ENCODE assay signal across 8 cellular contexts in the genomic region with DNA sequence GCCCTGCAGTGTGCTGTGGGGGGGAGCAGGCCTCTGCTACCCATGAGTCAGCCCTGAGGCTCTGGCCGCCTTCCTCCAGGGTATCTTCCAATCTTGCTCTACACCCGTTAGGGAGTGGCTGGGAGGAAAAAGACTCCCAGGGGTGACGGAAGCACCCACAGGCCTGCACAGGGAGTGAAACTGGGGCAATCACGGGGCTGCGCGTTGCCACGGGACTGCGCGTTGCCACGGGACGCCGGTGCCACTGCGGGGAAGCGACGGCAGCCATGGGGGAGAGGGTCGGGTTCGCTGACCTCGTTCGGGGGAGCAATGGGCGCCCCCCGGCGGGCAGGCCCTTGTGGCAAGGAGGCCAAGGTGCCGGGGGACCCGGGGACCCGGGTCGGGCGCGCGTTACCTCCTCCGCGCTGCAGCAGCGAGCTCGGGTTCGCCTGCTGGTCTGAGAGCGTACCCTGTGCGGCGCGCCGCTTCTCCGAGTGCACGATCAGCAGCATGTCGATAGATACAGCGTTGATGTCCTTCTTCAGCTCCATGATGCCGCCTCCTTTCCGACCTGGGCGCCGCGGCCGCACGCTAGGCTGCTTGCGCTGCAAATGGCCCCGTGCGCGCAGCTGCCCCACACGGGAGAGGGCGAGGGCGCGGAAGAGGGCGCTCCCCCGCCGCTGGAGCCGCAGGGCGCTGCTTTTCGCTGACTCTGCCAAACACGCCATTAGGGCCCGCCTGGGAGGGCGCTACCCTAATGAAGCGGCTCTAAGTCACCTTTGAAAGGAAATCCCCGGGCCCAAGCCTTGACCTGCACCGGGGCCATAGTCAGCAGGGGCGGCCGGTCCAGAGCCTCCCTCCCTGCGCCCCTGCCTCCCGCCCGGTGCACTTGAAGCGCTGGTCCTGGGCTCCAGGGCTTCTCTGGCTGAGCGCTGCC. TPM values are rescaled to one million over a fixed set of nuclear protein-coding genes. Genes with fewer than 3 reads are reported as not detected.
DNase-seq lines count a peak whose midpoint lies in the region; ATAC-seq and TF ChIP-seq lines count a peak whose summit lies in the region.

A gene with protein sequence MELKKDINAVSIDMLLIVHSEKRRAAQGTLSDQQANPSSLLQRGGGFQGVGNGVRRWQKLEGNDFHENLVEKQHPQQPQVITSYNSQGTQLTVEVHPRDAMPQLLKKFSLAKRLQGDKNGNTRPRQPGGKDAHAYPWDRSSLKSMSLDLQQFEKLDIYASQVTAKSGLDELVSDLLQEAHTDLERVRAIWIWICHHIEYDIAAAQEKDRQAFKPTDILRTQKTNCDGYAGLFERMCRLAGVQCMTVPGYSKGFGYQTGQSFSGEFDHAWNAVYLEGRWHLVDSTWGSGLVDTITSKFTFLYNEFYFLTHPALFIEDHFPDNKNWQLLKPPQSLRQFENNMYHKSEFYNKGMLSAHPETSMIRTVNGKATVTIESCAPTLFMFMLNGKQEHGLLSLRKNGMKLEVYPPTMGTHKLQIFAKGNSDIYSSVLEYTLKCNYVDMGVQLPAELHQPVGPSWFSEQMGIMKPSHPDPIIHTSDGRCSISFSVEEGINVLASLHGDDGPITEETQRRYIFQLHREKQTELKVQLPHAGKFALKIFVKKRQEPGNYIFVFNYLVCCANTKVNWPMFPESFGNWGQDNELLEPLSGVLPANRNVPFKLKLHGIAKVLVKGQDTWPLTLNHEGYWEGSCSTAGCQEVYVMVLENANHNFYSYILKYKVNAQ (minus strand): TSS at position 592 of the 916 bp plus-strand sequence. CDS start 62 bp downstream, at position 530.

- H3F3A ChIP-seq in SK-N-SH (replicated peaks; ENCODE audit: insufficient read depth), result peaks cover 3% of the 10 kb centered on the region

- 32% methylated on average over 11 of the region's 77 CpGs for WGBS in SK-N-SH (ENCODE audit: low lambda C conversion rate)

- H3K4me1 ChIP-seq in SK-N-SH (ENCODE audit: control insufficient read depth in 1 of 2, insufficient read depth in 2 of 2, low read depth in 1 of 2, low read length in 1 of 2) (peaks cover 5 to 12% of the 10 kb centered on the region in 2 experiments; a peak in 1 of 4 replicates), muscle layer of colon (ENCODE audit: insufficient read depth, low read length) (peaks cover 6% of the 10 kb centered on the region)

- ATAC-seq in HG02852 (IDR thresholded peaks at IDR 0.05; ENCODE audit: unreplicated experiment), result no peak

- TF ChIP-seq EP300 in SK-N-SH (IDR thresholded peaks at IDR 0.05; ENCODE audit: borderline replicate concordance in 1 of 2, low read depth in 1 of 2, low read length in 1 of 2), result no peak

- H4K20me1 ChIP-seq in SK-N-SH (ENCODE audit: insufficient read depth), result no peaks in the 10 kb centered on the region

- TF ChIP-seq RAD21 in SK-N-SH (IDR thresholded peaks at IDR 0.05; ENCODE audit: low read length), result peak; percentile 44

- peak within 1 kb of the TSS; percentile 77 for H3K4me2 ChIP-seq in SK-N-SH

- peaks cover 0 to 7% of the 10 kb centered on the region in 2 experiments for H3K36me3 ChIP-seq in SK-N-SH (replicated peaks in 1 of 2; ENCODE audit: control insufficient read depth in 1 of 2, insufficient read depth in 2 of 2, low read length in 1 of 2)
- no peaks in the 10 kb centered on the region for H3K36me3 ChIP-seq in muscle layer of colon (ENCODE audit: insufficient read depth, low read length)

- CTCF ChIA-PET in SK-N-SH (lab: Yijun Ruan, JAX), result interaction anchor here (0.7 to 2.8 kb wide), 7 partner anchors 8 to 853 kb away, joined by 3 to 12 read pairs (median 3); partner anchors contain the start of gene EPHB1

- peak within 1 kb of the TSS; percentile 55 to 58 for H3K4me3 ChIP-seq in SK-N-SH (ENCODE audit: low read depth in 2 of 2, low read length in 1 of 2)
- H3K4me3 ChIP-seq in muscle layer of colon (ENCODE audit: low read depth in 1 of 2, low read length in 2 of 2), result peak within 1 kb of the TSS; percentile 39 to 62

- H3K27ac ChIP-seq in SK-N-SH (ENCODE audit: low read depth in 2 of 2, low read length in 1 of 2) (peak within 1 kb of the TSS in 1 of 2 experiments; percentile 40; a peak in 2 of 4 replicates), muscle layer of colon (ENCODE audit: low read depth, low read length) (peak within 1 kb of the TSS; percentile 74)

- H3K79me2 ChIP-seq in SK-N-SH (ENCODE audit: insufficient read depth), result peaks cover 6% of the 10 kb centered on the region; the same call in 1 of the 2 replicates

- POLR2A ChIA-PET in SK-N-SH (lab: Yijun Ruan, JAX), result no interaction called here

- DNase-seq in DMS53 (lab: John Stamatoyannopoulos, UW) (peak; percentile 75), DMS53 treated with DMSO at 0.1 percent for 48 hours (lab: John Stamatoyannopoulos, UW; ENCODE audit: unreplicated experiment) (no peak), SK-N-SH (peak; percentile 83), fibroblast of peridontal ligament (ENCODE audit: extremely low read depth) (peak; percentile 49), A172 (ENCODE audit: low spot score) (no peak), activated gamma-delta T cell treated with Interleukin-2 at 50 U/mL for 16 hours (no peak)

- no peaks in the 10 kb centered on the region for H3K9me3 ChIP-seq in SK-N-SH
- H3K9me3 ChIP-seq in muscle layer of colon (ENCODE audit: low read length), result no peaks in the 10 kb centered on the region

- TF ChIP-seq CTCF in SK-N-SH (IDR thresholded peaks at IDR 0.05), result peak; percentile 47

- H3K27me3 ChIP-seq in SK-N-SH (ENCODE audit: insufficient read depth) (no peaks in the 10 kb centered on the region), muscle layer of colon (ENCODE audit: control insufficient read depth in 1 of 2, insufficient read depth in 2 of 2, low read length in 2 of 2) (no peaks in the 10 kb centered on the region)

- peak within 1 kb of the TSS; percentile 48; the same call in 1 of the 2 replicates for H3K9ac ChIP-seq in SK-N-SH
- no peak within 1 kb of the TSS for H3K9ac ChIP-seq in muscle layer of colon (ENCODE audit: low read length)

- no peaks in the 10 kb centered on the region for H3K9me2 ChIP-seq in SK-N-SH

- peak within 1 kb of the TSS; percentile 89 for H2AFZ ChIP-seq in SK-N-SH (ENCODE audit: low read depth)

TF ChIP-seq in SK-N-SH, 30 proteins besides CTCF, POLR2A, EP300 and RAD21:
- TF ChIP-seq YY1 (IDR thresholded peaks at IDR 0.05; ENCODE audit: low read depth) (peak; percentile 66), SMC3 (IDR thresholded peaks at IDR 0.05; ENCODE audit: low read depth, low read length) (peak; percentile 19; the same call in 1 of the 2 replicates), MXI1 (IDR thresholded peaks at IDR 0.05; ENCODE audit: low read depth, low read length) (no peak), IRF3 (IDR thresholded peaks at IDR 0.05; ENCODE audit: low read depth, low read length) (no peak), FOXM1 (IDR thresholded peaks at IDR 0.05; ENCODE audit: low read depth) (no peak), MEF2A (IDR thresholded peaks at IDR 0.05; ENCODE audit: borderline replicate concordance, low read depth) (no peak), POLR2AphosphoS5 (IDR thresholded peaks at IDR 0.05; ENCODE audit: low read depth, low read length) (no peak), MAX (IDR thresholded peaks at IDR 0.05; ENCODE audit: low read depth) (peak; percentile 46; the same call in 1 of the 2 replicates)
- TF ChIP-seq, protein P1, sequence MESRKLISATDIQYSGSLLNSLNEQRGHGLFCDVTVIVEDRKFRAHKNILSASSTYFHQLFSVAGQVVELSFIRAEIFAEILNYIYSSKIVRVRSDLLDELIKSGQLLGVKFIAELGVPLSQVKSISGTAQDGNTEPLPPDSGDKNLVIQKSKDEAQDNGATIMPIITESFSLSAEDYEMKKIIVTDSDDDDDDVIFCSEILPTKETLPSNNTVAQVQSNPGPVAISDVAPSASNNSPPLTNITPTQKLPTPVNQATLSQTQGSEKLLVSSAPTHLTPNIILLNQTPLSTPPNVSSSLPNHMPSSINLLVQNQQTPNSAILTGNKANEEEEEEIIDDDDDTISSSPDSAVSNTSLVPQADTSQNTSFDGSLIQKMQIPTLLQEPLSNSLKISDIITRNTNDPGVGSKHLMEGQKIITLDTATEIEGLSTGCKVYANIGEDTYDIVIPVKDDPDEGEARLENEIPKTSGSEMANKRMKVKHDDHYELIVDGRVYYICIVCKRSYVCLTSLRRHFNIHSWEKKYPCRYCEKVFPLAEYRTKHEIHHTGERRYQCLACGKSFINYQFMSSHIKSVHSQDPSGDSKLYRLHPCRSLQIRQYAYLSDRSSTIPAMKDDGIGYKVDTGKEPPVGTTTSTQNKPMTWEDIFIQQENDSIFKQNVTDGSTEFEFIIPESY (IDR thresholded peaks at IDR 0.05; ENCODE audit: borderline replicate concordance, low read depth), result no peak
TF ChIP-seq in SK-N-SH: peak in this region for 3.

RNA-seq across cellular contexts. Expression of the gene that starts here (rescaled TPM):
- polyA plus RNA-seq in SK-N-SH (2012; rRNA removed), result 1.9 and 2.4 TPM in 2 replicates
- polyA plus RNA-seq in SK-N-SH (2012; cell fraction: cytosol; rRNA removed), result 1.2 and 1.4 TPM in 2 replicates
- polyA plus RNA-seq in SK-N-SH (2012; cell fraction: nucleus; rRNA removed), result 3.1 and 3.3 TPM in 2 replicates
- not detected in 2 replicates for total RNA-seq in A172 (2014; rRNA removed; shearing (Covaris generic))

Comparison
In these comparisons a context has a peak if more than half of its experiments do, and no peak if none do; other contexts are left out.
1. DNase-seq: peak in DMS53 (single experiment), SK-N-SH (single experiment) and fibroblast of peridontal ligament (single experiment); none in DMS53 treated with DMSO at 0.1 percent for 48 hours (single experiment), A172 (single experiment) and activated gamma-delta T cell treated with Interleukin-2 at 50 U/mL for 16 hours (single experiment).